Comparison of ENCODE assay signal across 22 cellular contexts in the genomic region with DNA sequence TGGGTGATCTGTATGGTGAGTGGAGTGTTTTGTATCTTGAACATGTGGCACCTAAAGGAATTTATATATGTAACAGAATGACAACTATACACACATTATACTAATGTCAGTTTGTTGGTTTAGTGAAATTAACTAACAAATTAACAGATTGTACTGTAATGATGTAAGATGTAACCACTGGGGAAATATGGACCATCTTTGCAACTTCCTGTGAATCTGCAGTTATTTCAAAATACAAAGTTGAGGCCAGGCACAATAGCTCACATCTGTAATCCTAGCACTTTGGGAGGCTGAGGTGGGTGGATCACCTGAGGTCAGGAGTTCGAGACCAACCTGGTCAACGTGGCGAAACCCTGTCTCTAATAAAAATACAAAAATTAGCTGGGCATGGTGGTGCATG. TPM values are rescaled to one million over a fixed set of nuclear protein-coding genes. Genes with fewer than 3 reads are reported as not detected.
"Had no signal": no experiment of that assay in that cellular context is flagged by ENCODE, and none has a peak within 500 bp of the region (broad histone marks: within the 10 kb centered on the region; RNA-seq: fewer than 3 reads in every experiment).

No MANE protein-coding gene starts in this region.

- H3K4me3 Mint-ChIP-seq: activated CD4-positive, alpha-beta memory T cell treated with anti-CD3 and anti-CD28 coated beads, Interleukin-2, amount 10 ng/mL, durations not matched to agents 7 days and 5 days; naive B cell; type B pancreatic cell had no signal

- H3K4me1 ChIP-seq: psoas muscle, suprapubic skin had no signal

- ATAC-seq: left cardiac atrium, lower lobe of right lung, psoas muscle had no signal

- DNase-seq: activated CD4-positive, alpha-beta memory T cell treated with anti-CD3 and anti-CD28 coated beads, Interleukin-2, amount 10 ng/mL, durations not matched to agents 7 days and 5 days; activated CD8-positive, alpha-beta memory T cell treated with anti-CD3 and anti-CD28 coated beads, Interleukin-2, amount 50 U/mL, for 48 hours; activated effector memory CD4-positive, alpha-beta T cell treated with Interleukin-2 at 50 U/mL for 16 hours; brain microvascular endothelial cell; esophagus squamous epithelium; foreskin fibroblast; glutamatergic neuron; left cardiac atrium; lower lobe of right lung; midbrain; naive B cell; occipital lobe; psoas muscle; right lobe of liver; spleen; stimulated activated CD4-positive, alpha-beta T cell treated with anti-CD3 and anti-CD28 coated beads, Interleukin-1b, Interleukin-23, amount 100 ng/mL, for 48 hours; stimulated activated naive CD4-positive, alpha-beta T cell treated with Interleukin-2 at 50 U/mL for 16 hours; T-helper 9 cell had no signal

- H3K27ac Mint-ChIP-seq: activated CD4-positive, alpha-beta memory T cell treated with anti-CD3 and anti-CD28 coated beads, Interleukin-2, amount 10 ng/mL, durations not matched to agents 7 days and 5 days; type B pancreatic cell had no signal

- H3K36me3 Mint-ChIP-seq: activated naive CD4-positive, alpha-beta T cell treated with anti-CD3 and anti-CD28 coated beads, Interleukin-2, amount 50 U/mL, for 72 hours; naive B cell had no signal

- H3K27me3 Mint-ChIP-seq: activated CD4-positive, alpha-beta memory T cell treated with anti-CD3 and anti-CD28 coated beads, Interleukin-2, amount 10 ng/mL, durations not matched to agents 7 days and 5 days; naive B cell; type B pancreatic cell had no signal

- H3K27ac ChIP-seq: brain microvascular endothelial cell, esophagus squamous epithelium, lower lobe of right lung, psoas muscle, right lobe of liver, suprapubic skin, VCaP had no signal

- H3K9me3 Mint-ChIP-seq: activated CD4-positive, alpha-beta memory T cell treated with anti-CD3 and anti-CD28 coated beads, Interleukin-2, amount 10 ng/mL, durations not matched to agents 7 days and 5 days; activated naive CD4-positive, alpha-beta T cell treated with anti-CD3 and anti-CD28 coated beads, Interleukin-2, amount 50 U/mL, for 72 hours; naive B cell; type B pancreatic cell had no signal

- H3K4me3 ChIP-seq: esophagus squamous epithelium, lower lobe of right lung, psoas muscle, right lobe of liver, spleen, suprapubic skin had no signal

- H3K9me3 ChIP-seq: esophagus squamous epithelium, lower lobe of right lung, psoas muscle, right lobe of liver, spleen, suprapubic skin had no signal

- H3K27me3 ChIP-seq: brain microvascular endothelial cell, esophagus squamous epithelium, right lobe of liver, spleen, suprapubic skin had no signal

RNA-seq across cellular contexts. Expression of gene IDI2, which starts 44.0 kb away (rescaled TPM):
- total RNA-seq: activated CD4-positive, alpha-beta memory T cell treated with anti-CD3 and anti-CD28 coated beads, Interleukin-2, amount 10 ng/mL, durations not matched to agents 7 days and 5 days; activated naive CD4-positive, alpha-beta T cell treated with anti-CD3 and anti-CD28 coated beads, Interleukin-2, amount 50 U/mL, for 72 hours; esophagus squamous epithelium; left cardiac atrium; lower lobe of right lung; occipital lobe; right lobe of liver; spleen; suprapubic skin had no signal
